Comparison of ENCODE assay signal across 25 cellular contexts in the genomic region with DNA sequence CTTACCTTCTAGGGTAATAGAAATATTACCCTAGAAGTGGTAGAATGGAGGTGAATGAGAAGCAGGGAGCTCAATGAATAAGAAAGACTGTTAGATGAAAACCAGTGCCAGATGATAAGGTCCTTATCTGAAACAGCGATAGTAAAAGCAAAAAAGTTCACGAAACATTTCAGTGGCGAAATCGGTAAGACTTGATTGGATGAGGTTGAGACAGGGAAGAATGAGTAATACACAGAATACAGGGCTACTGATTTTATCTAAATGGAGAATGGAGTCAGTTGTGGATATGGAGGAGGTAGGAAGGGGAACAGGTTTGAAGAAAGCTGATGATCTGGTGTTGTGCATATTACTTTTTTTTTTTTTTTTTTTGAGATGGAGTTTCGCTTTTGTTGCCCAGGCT.
A peak's percentile ranks its signal among the peaks of the same experiment; 100 is the strongest.
DNase-seq lines count a peak whose midpoint lies in the region; ATAC-seq, FAIRE-seq and TF ChIP-seq lines count a peak whose summit lies in the region.
"Had no signal": no experiment of that assay in that cellular context is flagged by ENCODE, and none has a peak within 500 bp of the region (broad histone marks: within the 10 kb centered on the region; RNA-seq: fewer than 3 reads in every experiment).

No MANE protein-coding gene starts in this region.

- no peak overlapping the region for H3K14ac ChIP-seq in trophoblast cell (ENCODE audit: low read length)

- no peaks in the 10 kb centered on the region for H3K9me3 ChIP-seq in K562 (replicated peaks; ENCODE audit: control insufficient read depth, insufficient read depth, low read depth, low read length)
- no peaks in the 10 kb centered on the region for H3K9me3 ChIP-seq in trophoblast cell (ENCODE audit: insufficient read depth, low read depth, low read length)
- H3K9me3 ChIP-seq in tibial artery, result no peaks in the 10 kb centered on the region
- H3K9me3 ChIP-seq: A549; BLaER1 treated with 17β-estradiol and CSF1 and Interleukin-3, amounts not matched to agents 10 nM and 100 nM had no signal

- no peak overlapping the region for H3K18ac ChIP-seq in trophoblast cell (ENCODE audit: low read length)

- ATAC-seq in K562 (no peak), GM21447 (IDR thresholded peaks at IDR 0.05; ENCODE audit: unreplicated experiment) (no peak)
- ATAC-seq: A549 had no signal

- TF ChIP-seq EP300 in K562 (IDR thresholded peaks at IDR 0.05; ENCODE audit: low read length), result no peak

- no TSS peak for BruUV-seq in K562 (replicated peaks; lab: Mats Ljungman, UMichigan)

- H2AFZ ChIP-seq in K562 (ENCODE audit: low read depth, low read length), result no peak overlapping the region
- H2AFZ ChIP-seq in trophoblast cell (ENCODE audit: insufficient read depth, low read length, poor library complexity), result no peak overlapping the region

- peak; percentile 86 for DNase-seq in NCI-H226
- no peak for DNase-seq in K562 (ENCODE audit: extremely low read depth in 1 of 4, low spot score in 3 of 4)
- peak; percentile 52 to 85 for DNase-seq in trophoblast cell
- no peak for DNase-seq in tibial artery
- no peak for DNase-seq in midbrain (lab: John Stamatoyannopoulos, UW)
- DNase-seq in GF-D8 (lab: John Stamatoyannopoulos, UW), result no peak
- DNase-seq: AML-193; CD4-positive, alpha-beta memory T cell; CD4-positive, CD25-positive, alpha-beta regulatory T cell; CD8-positive, alpha-beta memory T cell; COR-L47; DMS 273 treated with DMSO at 0.1 percent for 48 hours; DMS153; DMS53; DMS79; DND-41; EL; GDM1 had no signal

- POLR2A ChIA-PET in K562 (lab: Yijun Ruan, JAX), result interaction anchor here (0.6 to 1.3 kb wide), 2 partner anchors 9 to 132 kb away, joined by 3 to 4 read pairs; no protein-coding TSS in a partner anchor

- no peaks in the 10 kb centered on the region for H3K4me1 ChIP-seq in K562 (replicated peaks in 1 of 2; ENCODE audit: control insufficient read depth in 2 of 2, insufficient read depth in 2 of 2, low read length in 2 of 2)
- no peaks in the 10 kb centered on the region for H3K4me1 ChIP-seq in trophoblast cell (ENCODE audit: control insufficient read depth in 1 of 2, insufficient read depth in 2 of 2, low read length in 2 of 2)
- H3K4me1 ChIP-seq in tibial artery, result peaks cover 0 to 42% (median 3%) of the 10 kb centered on the region in 4 donors
- H3K4me1 ChIP-seq: A549 had no signal

- TF ChIP-seq RAD21 in K562 (CRISPR knock-in tag; conservative IDR thresholded peaks at IDR 0.05 in 1 of 2, IDR thresholded peaks at IDR 0.05 in 1 of 2), result no peak

- no peak overlapping the region for H3K4me2 ChIP-seq in K562 (ENCODE audit: insufficient read depth, low read length)
- H3K4me2 ChIP-seq in trophoblast cell (ENCODE audit: low read length), result no peak overlapping the region
- H3K4me2 ChIP-seq: A549; BLaER1 treated with 17β-estradiol and CSF1 and Interleukin-3, amounts not matched to agents 10 nM and 100 nM had no signal

- no peaks in the 10 kb centered on the region for H3K9me1 ChIP-seq in K562 (ENCODE audit: control insufficient read depth, insufficient read depth, low read length)

- peaks cover 4 to 23% of the 10 kb centered on the region in 2 experiments; a peak in 3 of 5 replicates for H3K27me3 ChIP-seq in K562 (ENCODE audit: control insufficient read depth in 2 of 2, insufficient read depth in 2 of 2, low read length in 2 of 2)
- no peaks in the 10 kb centered on the region for H3K27me3 ChIP-seq in trophoblast cell (ENCODE audit: insufficient read depth, low read length)
- H3K27me3 ChIP-seq in tibial artery, result no peaks in the 10 kb centered on the region
- H3K27me3 ChIP-seq: BLaER1 treated with 17β-estradiol and CSF1 and Interleukin-3, amounts not matched to agents 10 nM and 100 nM had no signal

- TF ChIP-seq CTCF in K562 (IDR thresholded peaks at IDR 0.05 in 2 of 3, conservative IDR thresholded peaks at IDR 0.05 in 1 of 3; ENCODE audit: insufficient read depth in 2 of 3, low read depth in 1 of 3, low read length in 3 of 3), result no peak
- no peak for TF ChIP-seq CTCF in tibial artery (IDR thresholded peaks at IDR 0.05)

- no peak overlapping the region for H2BK12ac ChIP-seq in trophoblast cell (ENCODE audit: low read length)

- no peaks in the 10 kb centered on the region for H3K79me1 ChIP-seq in trophoblast cell (ENCODE audit: low read length)

- H3K9ac ChIP-seq in K562 (ENCODE audit: insufficient read depth in 1 of 2, low read depth in 2 of 2, low read length in 2 of 2) (no peak overlapping the region), trophoblast cell (ENCODE audit: low read length) (no peak overlapping the region)
- H3K9ac ChIP-seq: BLaER1 treated with 17β-estradiol and CSF1 and Interleukin-3, amounts not matched to agents 10 nM and 100 nM had no signal

- H3K79me2 ChIP-seq in K562 (ENCODE audit: control insufficient read depth, insufficient read depth, low read length), result no peaks in the 10 kb centered on the region
- H3K79me2 ChIP-seq in trophoblast cell (ENCODE audit: control insufficient read depth, insufficient read depth, low read length, poor library complexity), result no peaks in the 10 kb centered on the region

- H3K36me3 ChIP-seq in K562 (ENCODE audit: control insufficient read depth, insufficient read depth, low read length) (no peaks in the 10 kb centered on the region), trophoblast cell (ENCODE audit: control insufficient read depth in 1 of 2, insufficient read depth in 2 of 2, low read length in 2 of 2) (peaks cover 0 to 1% of the 10 kb centered on the region in 2 experiments), tibial artery (no peaks in the 10 kb centered on the region)
- H3K36me3 ChIP-seq: BLaER1 treated with 17β-estradiol and CSF1 and Interleukin-3, amounts not matched to agents 10 nM and 100 nM had no signal

- no peak overlapping the region for H3K4ac ChIP-seq in trophoblast cell (ENCODE audit: low read depth, low read length)

- H3K27ac ChIP-seq in K562 (ENCODE audit: extremely low read depth, low read depth, low read length) (no peak overlapping the region), trophoblast cell (ENCODE audit: low read depth, low read length) (no peak overlapping the region), tibial artery (peak overlapping the region; percentile 41 to 50)
- H3K27ac ChIP-seq: 22Rv1; A549; BLaER1 treated with 17β-estradiol and CSF1 and Interleukin-3, amounts not matched to agents 10 nM and 100 nM; C4-2B had no signal

- H4K91ac ChIP-seq in trophoblast cell (ENCODE audit: low read depth, low read length), result no peak overlapping the region

- 0% methylated on average over 5 of the region's 5 CpGs for WGBS in K562 (ENCODE audit: insufficient coverage, low coverage, missing lambda C conversion rate)
- WGBS in trophoblast cell (ENCODE audit: extremely low coverage, insufficient coverage, insufficient read length), result no CpG with 5 or more reads among the region's 5 CpGs

- no peak for FAIRE-seq in K562 (lab: Jason Lieb, UNC)
- FAIRE-seq: A549, GM12891, GM19239 had no signal

- CTCF ChIA-PET in K562 (lab: Yijun Ruan, JAX; ENCODE audit: low intra/inter-chr PET ratio), result no interaction called here

- in situ Hi-C loops in K562 (cut with MboI), result no loop called here

- H2AK5ac ChIP-seq in trophoblast cell (ENCODE audit: low read length), result no peak overlapping the region

- H3K4me3 ChIP-seq in K562 (no peak overlapping the region), trophoblast cell (ENCODE audit: low read depth, low read length) (no peak overlapping the region), tibial artery (no peak overlapping the region)
- H3K4me3 ChIP-seq: A549; BLaER1 treated with 17β-estradiol and CSF1 and Interleukin-3, amounts not matched to agents 10 nM and 100 nM had no signal

- no peaks in the 10 kb centered on the region for H4K20me1 ChIP-seq in K562 (replicated peaks; ENCODE audit: control insufficient read depth, insufficient read depth, low read length)
- H4K20me1 ChIP-seq: BLaER1 treated with 17β-estradiol and CSF1 and Interleukin-3, amounts not matched to agents 10 nM and 100 nM had no signal

- H4K8ac ChIP-seq in trophoblast cell (ENCODE audit: low read depth, low read length), result no peak overlapping the region

- H2BK120ac ChIP-seq in trophoblast cell (ENCODE audit: insufficient read depth, low read length, poor library complexity), result no peak overlapping the region

- TF ChIP-seq POLR2A in K562 (conservative IDR thresholded peaks at IDR 0.05), result no peak

- H3K23ac ChIP-seq in trophoblast cell (ENCODE audit: low read length), result no peak overlapping the region

- no peak overlapping the region for H2BK5ac ChIP-seq in trophoblast cell (ENCODE audit: low read depth, low read length, poor library complexity)

- no peak overlapping the region for H4K12ac ChIP-seq in trophoblast cell (ENCODE audit: low read depth, low read length)

- intact Hi-C loops in K562 (cut with micrococcal nuclease) (no loop called here), tibial artery (cut with DNase I; ENCODE audit: low total_unique reads) (loop anchor here (10.0 kb wide), 1 partner anchor 110 kb away; no protein-coding TSS in a partner anchor)

TF ChIP-seq in K562, 482 proteins besides CTCF, POLR2A, EP300 and RAD21:
- TF ChIP-seq ZNF3 (CRISPR knock-in tag; IDR thresholded peaks at IDR 0.05), result no peak
- TF ChIP-seq FOSL1 (tag; conservative IDR thresholded peaks at IDR 0.05), result 0 out of 2 replicates have a peak, but pooled peaks have one; percentile 29

Comparison
In these comparisons a context has a peak if more than half of its experiments do, and no peak if none do; other contexts are left out.
1. DNase-seq: peak in NCI-H226 (single experiment) and trophoblast cell (2 of 2); none in K562 (0 of 4), tibial artery (0 of 2), midbrain (single experiment) and GF-D8 (single experiment).
2. H3K27ac ChIP-seq: peak in tibial artery (2 of 2); none in K562 (single experiment) and trophoblast cell (single experiment).